Comparison of ENCODE assay signal across 8 cellular contexts in genomic region chrX:73850124-73851013, GRCh38. TPM values are rescaled to one million over a fixed set of nuclear protein-coding genes. Genes with fewer than 3 reads are reported as not detected.
DNase-seq lines count a peak whose midpoint lies in the region; ATAC-seq, FAIRE-seq and TF ChIP-seq lines count a peak whose summit lies in the region.

No MANE protein-coding gene starts in this region.

- POLR2A ChIA-PET in A673 (lab: Charles Lee; ENCODE audit: low non-redundant PET), result no interaction called here

- intact Hi-C loops in A673 (cut with micrococcal nuclease; ENCODE audit: unreplicated experiment), result no loop called here

- FAIRE-seq in GM12892 (lab: Jason Lieb, UNC), result peak; percentile 86

- peak; percentile 51 for DNase-seq in A673 (ENCODE audit: low spot score)
- DNase-seq in GM12892 (ENCODE audit: insufficient read length), result no peak
- DNase-seq in SJCRH30, result peak; percentile 28 to 36
- DNase-seq in middle frontal gyrus (ENCODE audit: extremely low spot score, low spot score), result no peak
- DNase-seq in activated CD4-positive, alpha-beta T cell treated with anti-CD3 and anti-CD28 coated beads, Interleukin-2, amount 50 U/mL, for 1 hour, result no peak
- no peak for DNase-seq in NCI-H1694 (lab: John Stamatoyannopoulos, UW)

- H3K4me1 ChIP-seq in A673 (ENCODE audit: insufficient read depth, low read length, poor library complexity, severe bottlenecking), result peaks cover 5% of the 10 kb centered on the region
- no peaks in the 10 kb centered on the region for H3K4me1 ChIP-seq in SJCRH30

- H3K9me3 ChIP-seq in A673 (ENCODE audit: low read depth, low read length, poor library complexity, severe bottlenecking) (no peaks in the 10 kb centered on the region), SJCRH30 (replicated peaks) (no peaks in the 10 kb centered on the region), iPS-18c (ENCODE audit: control insufficient read depth, insufficient read depth, low read length) (no peaks in the 10 kb centered on the region)

- CTCF ChIA-PET in A673 (lab: Charles Lee), result no interaction called here

- H3K36me3 ChIP-seq in A673 (ENCODE audit: insufficient read depth, low read length, poor library complexity, severe bottlenecking) (peaks cover 27% of the 10 kb centered on the region), SJCRH30 (no peaks in the 10 kb centered on the region)

- ATAC-seq in HG02588 (IDR thresholded peaks at IDR 0.05; ENCODE audit: unreplicated experiment), result no peak

- TF ChIP-seq CTCF in A673 (conservative IDR thresholded peaks at IDR 0.05; ENCODE audit: low read depth, low read length), result peak; percentile 38; the same call in 1 of the 2 replicates

- H3K4me3 ChIP-seq in A673 (ENCODE audit: low read depth, low read length, poor library complexity, severe bottlenecking) (peak overlapping the region; percentile 62), SJCRH30 (no peak overlapping the region), iPS-18c (ENCODE audit: insufficient read depth, low read depth, low read length) (peak overlapping the region; percentile 28; the same call in 1 of the 2 replicates)

- no TSS peak for BruUV-seq in A673 (replicated peaks; lab: Mats Ljungman, UMichigan)

- no peaks in the 10 kb centered on the region for H3K27me3 ChIP-seq in A673 (replicated peaks; ENCODE audit: insufficient read depth, low read depth, low read length, poor library complexity)
- H3K27me3 ChIP-seq in SJCRH30, result no peaks in the 10 kb centered on the region; the same call in 1 of the 2 replicates

- H3K27ac ChIP-seq in A673 (ENCODE audit: low read depth, low read length, poor library complexity, severe bottlenecking) (no peak overlapping the region), SJCRH30 (no peak overlapping the region)

- TF ChIP-seq POLR2A in GM12892 (IDR thresholded peaks at IDR 0.05; ENCODE audit: low read depth, low read length), result no peak

RNA-seq across cellular contexts. Expression of gene XIST, which starts 2.1 kb away (rescaled TPM):
- 305 and 316 TPM in 2 replicates for total RNA-seq in A673 (2021)
- 248 TPM for polyA plus RNA-seq in GM12892 (2012; ENCODE audit: missing spikeins)
- 0.04 and 0.18 TPM in 2 replicates for total RNA-seq in SJCRH30 (2014; rRNA removed; shearing (Covaris generic))

Comparison
In these comparisons a context has a peak if more than half of its experiments do, and no peak if none do; other contexts are left out.
1. DNase-seq: peak in A673 (single experiment) and SJCRH30 (2 of 2); none in GM12892 (single experiment), middle frontal gyrus (single experiment), activated CD4-positive, alpha-beta T cell treated with anti-CD3 and anti-CD28 coated beads, Interleukin-2, amount 50 U/mL, for 1 hour (single experiment) and NCI-H1694 (single experiment).